In genomic region chr1:20787100-20787774, GRCh38 we compare ENCODE assay signal across 8 cellular contexts. TPM values are rescaled to one million over a fixed set of nuclear protein-coding genes. Genes with fewer than 3 reads are reported as not detected.
DNase-seq lines count a peak whose midpoint lies in the region; ATAC-seq, FAIRE-seq and TF ChIP-seq lines count a peak whose summit lies in the region.

TSS of gene HP1BP3 (minus strand) at chr1:20787307. CDS start at chr1:20780440, 6,867 bp downstream.

- H3K27ac Mint-ChIP-seq in activated T-helper 1 cell treated with anti-CD3 and anti-CD28 coated beads, Interleukin-12 subunit alpha, Interleukin-12 subunit beta, Interleukin-2, Interleukin-4 antibody, amounts not matched to agents 30 ng/mL and 10 ng/mL and 1 ng/mL, durations not matched to agents 14 hours and 24 hours and 36 hours, result peak within 1 kb of the TSS; percentile 97
- H3K27ac Mint-ChIP-seq in naive thymus-derived CD8-positive, alpha-beta T cell, result peak within 1 kb of the TSS; percentile 94 to 99 (median 98)
- H3K27ac Mint-ChIP-seq in stimulated activated naive B cell treated with anti-CD40 and anti-IgM and Interleukin-4, amounts not matched to agents 10 μg/mL and 1 μg/mL and 100 μg/mL, for 72 hours, result peak within 1 kb of the TSS; percentile 97

- no peaks in the 10 kb centered on the region for H3K27me3 ChIP-seq in fibroblast of lung (ENCODE audit: control insufficient read depth, insufficient read depth, low read length)

- H3K4me1 ChIP-seq in fibroblast of lung (ENCODE audit: control insufficient read depth, extremely low read depth, insufficient read depth, low read length), result peaks cover 3% of the 10 kb centered on the region

- H3K79me2 ChIP-seq in fibroblast of lung (ENCODE audit: control insufficient read depth, insufficient read depth, low read length), result peaks cover 41% of the 10 kb centered on the region

- no peak for FAIRE-seq in RCC 7860 (lab: Jason Lieb, UNC)

- H3K4me3 ChIP-seq in fibroblast of lung (replicated peaks in 1 of 4; ENCODE audit: control extremely low read depth in 1 of 4, insufficient read depth in 1 of 4, low read depth in 3 of 4, low read length in 4 of 4), result peak within 1 kb of the TSS; percentile 84 to 98 (median 96)

- peak within 1 kb of the TSS; percentile 90 for H3K9ac ChIP-seq in fibroblast of lung (ENCODE audit: insufficient read depth, low read length)

- H3K9me3 Mint-ChIP-seq in activated T-helper 1 cell treated with anti-CD3 and anti-CD28 coated beads, Interleukin-12 subunit alpha, Interleukin-12 subunit beta, Interleukin-2, Interleukin-4 antibody, amounts not matched to agents 30 ng/mL and 10 ng/mL and 1 ng/mL, durations not matched to agents 14 hours and 24 hours and 36 hours, result no peaks in the 10 kb centered on the region
- no peaks in the 10 kb centered on the region for H3K9me3 Mint-ChIP-seq in naive thymus-derived CD8-positive, alpha-beta T cell
- H3K9me3 Mint-ChIP-seq in stimulated activated naive B cell treated with anti-CD40 and anti-IgM and Interleukin-4, amounts not matched to agents 10 μg/mL and 1 μg/mL and 100 μg/mL, for 72 hours, result no peaks in the 10 kb centered on the region

- H3K36me3 ChIP-seq in fibroblast of lung (ENCODE audit: control insufficient read depth, insufficient read depth, low read length), result no peaks in the 10 kb centered on the region

- intact Hi-C loops in activated T-helper 1 cell treated with anti-CD3 and anti-CD28 coated beads, Interleukin-12 subunit alpha, Interleukin-12 subunit beta, Interleukin-2, Interleukin-4 antibody, amounts not matched to agents 30 ng/mL and 10 ng/mL and 1 ng/mL, durations not matched to agents 14 hours and 24 hours and 36 hours (cut with micrococcal nuclease), result loop anchor here (1.0 to 5.0 kb wide), 3 partner anchors 145 to 505 kb away; partner anchors contain the start of genes ECE1 and EIF4G3

- peak within 1 kb of the TSS; percentile 96 for H3K27ac ChIP-seq in fibroblast of lung (ENCODE audit: insufficient read depth, low read length)

- DNase-seq in DMS53 (lab: John Stamatoyannopoulos, UW) (peak; percentile 89), HuH-7.5 (ENCODE audit: low spot score) (peak; percentile 58), RCC 7860 (ENCODE audit: low spot score) (peak; percentile 50), fibroblast of lung (ENCODE audit: low read depth in 2 of 2) (peak; percentile 64 to 68)
- DNase-seq in activated T-helper 1 cell treated with anti-CD3 and anti-CD28 coated beads, Interleukin-12 subunit alpha, Interleukin-12 subunit beta, Interleukin-2, Interleukin-4 antibody, amounts not matched to agents 30 ng/mL and 10 ng/mL and 1 ng/mL, durations not matched to agents 14 hours and 24 hours and 36 hours (ENCODE audit: low spot score), result peak; percentile 84
- peak in 9 of 10 donors; percentile 76 to 94 (median 88) for DNase-seq in naive thymus-derived CD8-positive, alpha-beta T cell
- peak; percentile 79 for DNase-seq in stimulated activated naive B cell treated with anti-CD40 and anti-IgM and Interleukin-4, amounts not matched to agents 10 μg/mL and 1 μg/mL and 100 μg/mL, for 72 hours

- peak within 1 kb of the TSS; percentile 94 for H3K4me2 ChIP-seq in fibroblast of lung (ENCODE audit: extremely low read depth, insufficient read depth, low read length)

- H3K4me1 Mint-ChIP-seq in activated T-helper 1 cell treated with anti-CD3 and anti-CD28 coated beads, Interleukin-12 subunit alpha, Interleukin-12 subunit beta, Interleukin-2, Interleukin-4 antibody, amounts not matched to agents 30 ng/mL and 10 ng/mL and 1 ng/mL, durations not matched to agents 14 hours and 24 hours and 36 hours (ENCODE audit: low read depth), result peaks cover 26% of the 10 kb centered on the region
- peaks cover 10 to 41% (median 29%) of the 10 kb centered on the region in 4 donors for H3K4me1 Mint-ChIP-seq in naive thymus-derived CD8-positive, alpha-beta T cell
- H3K4me1 Mint-ChIP-seq in stimulated activated naive B cell treated with anti-CD40 and anti-IgM and Interleukin-4, amounts not matched to agents 10 μg/mL and 1 μg/mL and 100 μg/mL, for 72 hours, result peaks cover 9 to 25% of the 10 kb centered on the region in 2 donors

- peaks cover 5% of the 10 kb centered on the region for H3K27me3 Mint-ChIP-seq in activated T-helper 1 cell treated with anti-CD3 and anti-CD28 coated beads, Interleukin-12 subunit alpha, Interleukin-12 subunit beta, Interleukin-2, Interleukin-4 antibody, amounts not matched to agents 30 ng/mL and 10 ng/mL and 1 ng/mL, durations not matched to agents 14 hours and 24 hours and 36 hours (ENCODE audit: insufficient read depth)
- H3K27me3 Mint-ChIP-seq in naive thymus-derived CD8-positive, alpha-beta T cell, result no peaks in the 10 kb centered on the region
- H3K27me3 Mint-ChIP-seq in stimulated activated naive B cell treated with anti-CD40 and anti-IgM and Interleukin-4, amounts not matched to agents 10 μg/mL and 1 μg/mL and 100 μg/mL, for 72 hours, result no peaks in the 10 kb centered on the region

- H4K20me1 ChIP-seq in fibroblast of lung (ENCODE audit: control insufficient read depth, extremely low read depth, insufficient read depth, low read length), result peaks cover 3% of the 10 kb centered on the region

- H3K36me3 Mint-ChIP-seq in activated T-helper 1 cell treated with anti-CD3 and anti-CD28 coated beads, Interleukin-12 subunit alpha, Interleukin-12 subunit beta, Interleukin-2, Interleukin-4 antibody, amounts not matched to agents 30 ng/mL and 10 ng/mL and 1 ng/mL, durations not matched to agents 14 hours and 24 hours and 36 hours (ENCODE audit: low read depth), result no peaks in the 10 kb centered on the region
- no peaks in the 10 kb centered on the region for H3K36me3 Mint-ChIP-seq in naive thymus-derived CD8-positive, alpha-beta T cell
- no peaks in the 10 kb centered on the region for H3K36me3 Mint-ChIP-seq in stimulated activated naive B cell treated with anti-CD40 and anti-IgM and Interleukin-4, amounts not matched to agents 10 μg/mL and 1 μg/mL and 100 μg/mL, for 72 hours

- peak; percentile 56 for ATAC-seq in GM21528 (IDR thresholded peaks at IDR 0.05; ENCODE audit: low FRiP score, unreplicated experiment)
- ATAC-seq in naive thymus-derived CD8-positive, alpha-beta T cell, result peak; percentile 58 to 64
- peak; percentile 64 for ATAC-seq in stimulated activated naive B cell treated with anti-CD40 and anti-IgM and Interleukin-4, amounts not matched to agents 10 μg/mL and 1 μg/mL and 100 μg/mL, for 72 hours (replicated peaks)

- peak within 1 kb of the TSS; percentile 92 for H3K4me3 Mint-ChIP-seq in activated T-helper 1 cell treated with anti-CD3 and anti-CD28 coated beads, Interleukin-12 subunit alpha, Interleukin-12 subunit beta, Interleukin-2, Interleukin-4 antibody, amounts not matched to agents 30 ng/mL and 10 ng/mL and 1 ng/mL, durations not matched to agents 14 hours and 24 hours and 36 hours
- peak within 1 kb of the TSS; percentile 93 to 100 (median 98) for H3K4me3 Mint-ChIP-seq in naive thymus-derived CD8-positive, alpha-beta T cell
- peak within 1 kb of the TSS; percentile 95 for H3K4me3 Mint-ChIP-seq in stimulated activated naive B cell treated with anti-CD40 and anti-IgM and Interleukin-4, amounts not matched to agents 10 μg/mL and 1 μg/mL and 100 μg/mL, for 72 hours

- POLR2A ChIA-PET in naive thymus-derived CD8-positive, alpha-beta T cell (lab: Charles Lee), result interaction anchor here (0.6 to 2.4 kb wide), 20 partner anchors 11 to 1189 kb away, joined by 3 to 23 read pairs (median 4); partner anchors contain the start of genes DDOST and SH2D5

- H3K9me3 ChIP-seq in fibroblast of lung (ENCODE audit: control insufficient read depth, insufficient read depth, low read depth, low read length), result no peaks in the 10 kb centered on the region

- peak within 1 kb of the TSS; percentile 65 for H2AFZ ChIP-seq in fibroblast of lung (ENCODE audit: low read length)

- TF ChIP-seq CTCF in fibroblast of lung (conservative IDR thresholded peaks at IDR 0.05 in 1 of 2, IDR thresholded peaks at IDR 0.05 in 1 of 2; ENCODE audit: low read depth in 1 of 2, low read length in 2 of 2), result no peak

RNA-seq across cellular contexts. Expression of gene HP1BP3, which starts in this region (rescaled TPM):
- total RNA-seq in activated T-helper 1 cell treated with anti-CD3 and anti-CD28 coated beads, Interleukin-12 subunit alpha, Interleukin-12 subunit beta, Interleukin-2, Interleukin-4 antibody, amounts not matched to agents 30 ng/mL and 10 ng/mL and 1 ng/mL, durations not matched to agents 14 hours and 24 hours and 36 hours, result 212 and 220 TPM in 2 replicates
- 254 and 255 TPM in 2 replicates for total RNA-seq in fibroblast of lung
- 200 and 201 TPM in 2 replicates for polyA plus RNA-seq in fibroblast of lung
- polyA plus RNA-seq in fibroblast of lung (2012), result 105 and 126 TPM in 2 replicates
- polyA minus RNA-seq in fibroblast of lung (ENCODE audit: low replicate concordance), result 23.1 and 32.4 TPM in 2 replicates
- total RNA-seq in naive thymus-derived CD8-positive, alpha-beta T cell, result 100 to 1,000 TPM; 335 to 362 TPM
- polyA plus RNA-seq in naive thymus-derived CD8-positive, alpha-beta T cell, result 100 to 1,000 TPM; 220 to 282 (median 278) TPM

Comparison
In these comparisons a context has a peak if more than half of its experiments do, and no peak if none do; other contexts are left out.
1. Peak in every context shown above with its lines: DNase-seq, ATAC-seq, H3K4me3 ChIP-seq and H3K27ac ChIP-seq.